Comparison of ENCODE assay signal across 13 cellular contexts in genomic region chr1:43541141-43541540, GRCh38. TPM values are rescaled to one million over a fixed set of nuclear protein-coding genes. Genes with fewer than 3 reads are reported as not detected.
DNase-seq lines count a peak whose midpoint lies in the region; ATAC-seq, FAIRE-seq and TF ChIP-seq lines count a peak whose summit lies in the region.
"Had no signal": no experiment of that assay in that cellular context is flagged by ENCODE, and none has a peak within 500 bp of the region (broad histone marks: within the 10 kb centered on the region; RNA-seq: fewer than 3 reads in every experiment).

No MANE protein-coding gene starts in this region.

- DNase-seq in colonic mucosa (no peak), spleen (peak; percentile 50), RCC 7860 (ENCODE audit: low spot score) (no peak), globus pallidus (ENCODE audit: low spot score) (no peak), NCI-H2171 treated with DMSO at 0.1 percent for 48 hours (lab: John Stamatoyannopoulos, UW) (no peak)
- DNase-seq: activated CD4-positive, alpha-beta T cell treated with anti-CD3 and anti-CD28 coated beads, Interleukin-2, amount 50 U/mL, for 48 hours; activated T-cell treated with anti-CD3 and anti-CD28 coated beads, Interleukin-2, amount 50 U/mL, for 24 hours; immature natural killer cell had no signal

- H3K4me1 ChIP-seq in colonic mucosa (peaks cover 17% of the 10 kb centered on the region), mucosa of rectum (ENCODE audit: control insufficient read depth in 2 of 2, insufficient read depth in 2 of 2, low read length in 2 of 2) (peaks cover 72 to 88% of the 10 kb centered on the region in 2 donors), spleen (peaks cover 6 to 40% (median 20%) of the 10 kb centered on the region in 6 donors)

- TF ChIP-seq CTCF in C4-2B (conservative IDR thresholded peaks at IDR 0.05) (no peak), colonic mucosa (IDR thresholded peaks at IDR 0.05) (no peak), spleen (IDR thresholded peaks at IDR 0.05 in 8 of 11, conservative IDR thresholded peaks at IDR 0.05 in 3 of 11) (no peak)

- H3K9me3 ChIP-seq in colonic mucosa: no peaks in the 10 kb centered on the region
- no peaks in the 10 kb centered on the region for H3K9me3 ChIP-seq in mucosa of rectum (ENCODE audit: control insufficient read depth in 2 of 2, low read length in 2 of 2)
- no peaks in the 10 kb centered on the region for H3K9me3 ChIP-seq in spleen

- no peak for FAIRE-seq in RCC 7860 (lab: Jason Lieb, UNC)
- FAIRE-seq: frontal cortex had no signal

- H3K36me3 ChIP-seq in colonic mucosa: no peaks in the 10 kb centered on the region
- peaks cover 25 to 26% of the 10 kb centered on the region in 2 donors for H3K36me3 ChIP-seq in mucosa of rectum (ENCODE audit: control insufficient read depth in 2 of 2, insufficient read depth in 2 of 2, low read length in 2 of 2)
- H3K36me3 ChIP-seq in spleen: no peaks in the 10 kb centered on the region

- WGBS in spleen, 5 donors: 48 to 66% (median 59%) methylated on average over 5 of the region's 5 CpGs

- intact Hi-C loops in colonic mucosa (cut with DNase I) (no loop called here), spleen (cut with DNase I; ENCODE audit: low total_unique reads) (no loop called here)

- H3K4me3 ChIP-seq in colonic mucosa (no peak overlapping the region), mucosa of rectum (ENCODE audit: low read length in 2 of 2) (no peak overlapping the region), spleen (no peak overlapping the region)

- peak overlapping the region; percentile 96 for H3K27ac ChIP-seq in C4-2B
- peak overlapping the region; percentile 58 for H3K27ac ChIP-seq in colonic mucosa
- peak overlapping the region; percentile 92 to 97 for H3K27ac ChIP-seq in mucosa of rectum (ENCODE audit: low read depth in 2 of 2, low read length in 2 of 2)
- peak overlapping the region in 7 of 8 donors; percentile 48 to 79 (median 74) for H3K27ac ChIP-seq in spleen

- no peak for TF ChIP-seq POLR2A in spleen (IDR thresholded peaks at IDR 0.05)

- no peaks in the 10 kb centered on the region for H3K27me3 ChIP-seq in colonic mucosa
- H3K27me3 ChIP-seq in mucosa of rectum (ENCODE audit: control insufficient read depth in 2 of 2, insufficient read depth in 2 of 2, low read length in 2 of 2): no peaks in the 10 kb centered on the region
- H3K27me3 ChIP-seq in spleen (replicated peaks in 1 of 7): no peaks in the 10 kb centered on the region

- no peak for ATAC-seq in GM19035 (IDR thresholded peaks at IDR 0.05; ENCODE audit: unreplicated experiment)
- ATAC-seq: HCT116 had no signal

- H3K9ac ChIP-seq in colonic mucosa (ENCODE audit: low read depth in 2 of 2, low read length in 2 of 2) (peak overlapping the region in 1 of 2 donors; percentile 76), mucosa of rectum (ENCODE audit: low read depth in 1 of 2, low read length in 2 of 2) (no peak overlapping the region)

RNA-seq across cellular contexts. Expression of gene PTPRF, which starts 10.5 kb away (rescaled TPM):
- total RNA-seq in colonic mucosa (100 to 1,000 TPM; 351 to 449 TPM), spleen (10 to 100 TPM in 6 of 7 donors, 1 to 10 TPM in 1; 8.3 to 25.0 (median 14.8) TPM)
- 1 to 10 TPM; 2.7 to 3.9 (median 3.5) TPM for polyA plus RNA-seq in spleen
- polyA plus RNA-seq: immature natural killer cell had no signal

Comparison
In these comparisons a context has a peak if more than half of its experiments do, and no peak if none do; other contexts are left out.
1. RNA of gene PTPRF, which starts 10.5 kb away (total RNA-seq): 351 to 449 TPM in colonic mucosa; 8.3 to 25.0 TPM in spleen; every median in the first group is over 10 times any median in the second.
2. Peak in every context shown above with its lines, with median percentiles within 50 percentile points of each other: H3K27ac ChIP-seq.